ENCODE assay signal across 8 cellular contexts in the genomic region with DNA sequence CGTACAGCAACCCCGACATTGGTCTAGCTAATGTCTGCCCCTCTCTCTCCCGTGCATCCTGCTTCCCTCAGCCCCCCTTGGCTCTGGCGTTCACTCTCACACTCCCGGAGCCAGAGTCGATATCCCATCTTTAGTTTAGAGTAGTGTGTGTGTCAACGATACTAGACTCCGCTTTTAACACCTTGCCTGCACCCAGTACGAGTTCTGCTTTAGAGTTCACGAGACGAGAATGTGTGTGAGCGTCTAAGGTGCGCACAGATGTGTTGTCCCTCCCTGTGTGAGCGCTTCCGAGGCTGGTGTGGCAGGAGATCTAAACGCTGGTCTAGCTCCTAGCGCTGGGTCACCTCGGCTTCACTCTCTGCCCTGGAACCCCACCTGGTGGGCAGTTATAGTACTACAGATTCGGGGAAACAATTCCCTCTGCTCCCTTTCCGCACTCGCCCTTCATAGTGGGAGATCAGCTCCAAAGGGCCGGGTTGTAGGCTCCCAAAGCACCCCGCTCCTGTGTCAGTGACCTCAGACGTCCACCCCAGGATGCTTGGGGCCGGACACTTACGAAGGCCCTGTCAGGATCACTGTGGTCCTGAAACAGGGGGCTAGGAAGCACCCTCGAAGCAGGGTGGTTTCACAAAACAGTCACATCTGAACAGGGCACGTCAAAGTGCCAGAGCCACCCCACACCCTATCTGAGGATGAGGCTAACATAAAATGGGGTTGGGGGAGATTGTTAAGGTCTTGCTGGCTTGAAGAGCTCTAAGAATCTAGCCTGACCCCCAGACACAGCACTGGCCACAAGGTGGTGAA. TPM values are rescaled to one million over a fixed set of nuclear protein-coding genes. Genes with fewer than 3 reads are reported as not detected.
DNase-seq lines count a peak whose midpoint lies in the region; ATAC-seq, FAIRE-seq and TF ChIP-seq lines count a peak whose summit lies in the region.

No MANE protein-coding gene starts in this region.

- H3K4me1 ChIP-seq in HepG2 (ENCODE audit: insufficient read depth, low read length) = peaks cover 30% of the 10 kb centered on the region

- H2AFZ ChIP-seq in HepG2 (ENCODE audit: low read length) = no peak overlapping the region

- no peak for TF ChIP-seq POLR2A in HepG2 (IDR thresholded peaks at IDR 0.05; ENCODE audit: insufficient read depth in 1 of 2, low read depth in 2 of 2, low read length in 2 of 2)

- FAIRE-seq in HepG2 (lab: Jason Lieb, UNC) = peak; percentile 99

- TF ChIP-seq EP300 in HepG2 (IDR thresholded peaks at IDR 0.05; ENCODE audit: low read depth in 2 of 2, low read length in 2 of 2) (no peak), HepG2 (CRISPR knock-in tag; IDR thresholded peaks at IDR 0.05; ENCODE audit: borderline replicate concordance) (no peak)

- peak; percentile 97 for TF ChIP-seq CTCF in HepG2 (CRISPR knock-in tag; IDR thresholded peaks at IDR 0.05)

- peaks cover 7% of the 10 kb centered on the region; the same call in 1 of the 2 replicates for H3K9me3 ChIP-seq in HepG2 (ENCODE audit: low read length)

- WGBS in HepG2 (ENCODE audit: low lambda C conversion rate) = 7% methylated on average over 28 of the region's 28 CpGs

- no peak overlapping the region for H3K27ac ChIP-seq in HepG2 (ENCODE audit: extremely low read length, insufficient read depth, low read length)

- no peaks in the 10 kb centered on the region for H3K36me3 ChIP-seq in HepG2 (replicated peaks in 1 of 2; ENCODE audit: control insufficient read depth in 1 of 2, insufficient read depth in 2 of 2, low read length in 2 of 2)

- TF ChIP-seq RAD21 in HepG2 (CRISPR knock-in tag; IDR thresholded peaks at IDR 0.05) = peak; percentile 89

- H3K27me3 ChIP-seq in HepG2 (ENCODE audit: control insufficient read depth in 1 of 2, insufficient read depth in 2 of 2, low read length in 2 of 2) = peaks cover 38 to 93% of the 10 kb centered on the region in 2 experiments

- BruUV-seq in HepG2 (replicated peaks; lab: Mats Ljungman, UMichigan) = no TSS peak

- H3K4me2 ChIP-seq in HepG2 (ENCODE audit: low read depth, low read length) = peak overlapping the region; percentile 80

- H3K4me3 ChIP-seq in HepG2 (replicated peaks in 1 of 3; ENCODE audit: insufficient read depth in 1 of 3, low read depth in 2 of 3, low read length in 3 of 3) = peak overlapping the region in 2 of 3 experiments; percentile 46 to 70; a peak in 3 of 6 replicates

- CTCF ChIA-PET in HepG2 (lab: Yijun Ruan, JAX; ENCODE audit: low intra/inter-chr PET ratio, low total read pairs) = interaction anchor here (0.7 to 3.4 kb wide), 9 partner anchors 13 to 605 kb away, joined by 3 to 56 read pairs (median 8); no protein-coding TSS in a partner anchor

- peak; percentile 79 for DNase-seq in ACHN
- DNase-seq in NCI-H510A (lab: John Stamatoyannopoulos, UW) = peak; percentile 67
- peak; percentile 41 to 64 for DNase-seq in activated CD4-positive, alpha-beta T cell treated with anti-CD3 and anti-CD28 coated beads for 4 hours
- DNase-seq in dedifferentiated amniotic fluid mesenchymal stem cell (ENCODE audit: extremely low spot score) = peak; percentile 74
- DNase-seq in HepG2 (ENCODE audit: low spot score) = peak; percentile 75
- peak; percentile 73 to 77 for DNase-seq in stimulated activated CD4-positive, alpha-beta T cell treated with anti-CD3 and anti-CD28 coated beads, Interleukin-2, amount 100 ng/mL, for 48 hours

- POLR2A ChIA-PET in HepG2 (lab: Yijun Ruan, JAX) = interaction anchor here (1.0 kb wide), 1 partner anchor 227 kb away, joined by 9 read pairs; no protein-coding TSS in a partner anchor

- no peak overlapping the region for H3K9ac ChIP-seq in HepG2 (ENCODE audit: insufficient read depth, low read depth, low read length)

- H4K20me1 ChIP-seq in HepG2 (ENCODE audit: insufficient read depth, low read length) = peaks cover 14% of the 10 kb centered on the region; the same call in 1 of the 2 replicates

- no peaks in the 10 kb centered on the region for H3K79me2 ChIP-seq in HepG2 (ENCODE audit: insufficient read depth, low read length)

- in situ Hi-C loops in ACHN (cut with HindIII; ENCODE audit: low pct_ligation_motif_present, low pct_unique_long_range_greater_than_20kb, low sequenced_read_pairs) (no loop called here), HepG2 (cut with HindIII; ENCODE audit: extremely low pct_ligation_motif_present, low pct_unique_long_range_greater_than_20kb) (loop anchor here (5.0 kb wide), 4 partner anchors 223 to 603 kb away; no protein-coding TSS in a partner anchor)

- ATAC-seq in GM18519 (IDR thresholded peaks at IDR 0.05; ENCODE audit: low FRiP score, unreplicated experiment) = peak; percentile 54
- ATAC-seq in HG03378 (IDR thresholded peaks at IDR 0.05; ENCODE audit: unreplicated experiment) = peak; percentile 78
- ATAC-seq in HepG2 = peak; percentile 85

- intact Hi-C loops in HepG2 (cut with micrococcal nuclease; ENCODE audit: unreplicated experiment) = loop anchor here (1.0 to 5.0 kb wide), 8 partner anchors 46 to 605 kb away; no protein-coding TSS in a partner anchor

TF ChIP-seq in HepG2, 621 proteins besides CTCF, POLR2A, EP300 and RAD21 (continues in another document):
- TF ChIP-seq ZFY (CRISPR knock-in tag; IDR thresholded peaks at IDR 0.05) = 0 out of 2 replicates have a peak, but pooled peaks have one; percentile 4
- TF ChIP-seq, protein P1, sequence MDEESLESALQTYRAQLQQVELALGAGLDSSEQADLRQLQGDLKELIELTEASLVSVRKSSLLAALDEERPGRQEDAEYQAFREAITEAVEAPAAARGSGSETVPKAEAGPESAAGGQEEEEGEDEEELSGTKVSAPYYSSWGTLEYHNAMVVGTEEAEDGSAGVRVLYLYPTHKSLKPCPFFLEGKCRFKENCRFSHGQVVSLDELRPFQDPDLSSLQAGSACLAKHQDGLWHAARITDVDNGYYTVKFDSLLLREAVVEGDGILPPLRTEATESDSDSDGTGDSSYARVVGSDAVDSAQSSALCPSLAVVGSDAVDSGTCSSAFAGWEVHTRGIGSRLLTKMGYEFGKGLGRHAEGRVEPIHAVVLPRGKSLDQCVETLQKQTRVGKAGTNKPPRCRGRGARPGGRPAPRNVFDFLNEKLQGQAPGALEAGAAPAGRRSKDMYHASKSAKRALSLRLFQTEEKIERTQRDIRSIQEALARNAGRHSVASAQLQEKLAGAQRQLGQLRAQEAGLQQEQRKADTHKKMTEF (CRISPR knock-in tag; IDR thresholded peaks at IDR 0.05) = 0 out of 2 replicates have a peak, but pooled peaks have one; percentile 19
- no peak for TF ChIP-seq ZMYM3 (CRISPR knock-in tag; IDR thresholded peaks at IDR 0.05)
- TF ChIP-seq SRY (CRISPR knock-in tag; IDR thresholded peaks at IDR 0.05) = no peak
- TF ChIP-seq, protein P2, sequence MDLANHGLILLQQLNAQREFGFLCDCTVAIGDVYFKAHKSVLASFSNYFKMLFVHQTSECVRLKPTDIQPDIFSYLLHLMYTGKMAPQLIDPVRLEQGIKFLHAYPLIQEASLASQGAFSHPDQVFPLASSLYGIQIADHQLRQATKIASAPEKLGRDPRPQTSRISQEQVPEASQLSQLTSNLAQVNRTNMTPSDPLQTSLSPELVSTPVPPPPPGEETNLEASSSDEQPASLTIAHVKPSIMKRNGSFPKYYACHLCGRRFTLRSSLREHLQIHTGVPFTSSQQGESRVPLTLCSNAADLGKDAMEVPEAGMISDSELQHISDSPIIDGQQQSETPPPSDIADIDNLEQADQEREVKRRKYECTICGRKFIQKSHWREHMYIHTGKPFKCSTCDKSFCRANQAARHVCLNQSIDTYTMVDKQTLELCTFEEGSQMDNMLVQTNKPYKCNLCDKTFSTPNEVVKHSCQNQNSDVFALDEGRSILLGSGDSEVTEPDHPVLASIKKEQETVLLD (CRISPR knock-in tag; IDR thresholded peaks at IDR 0.05; ENCODE audit: low read depth) = no peak
- peak; percentile 64; the same call in 1 of the 2 replicates for TF ChIP-seq ZNF205 (CRISPR knock-in tag; IDR thresholded peaks at IDR 0.05)
- TF ChIP-seq ZNF563 (CRISPR knock-in tag; IDR thresholded peaks at IDR 0.05) = no peak
- TF ChIP-seq ESRRA (CRISPR knock-in tag; IDR thresholded peaks at IDR 0.05; ENCODE audit: low read depth) = 0 out of 2 replicates have a peak, but pooled peaks have one; percentile 20
- TF ChIP-seq ZNF577 (CRISPR knock-in tag; IDR thresholded peaks at IDR 0.05; ENCODE audit: borderline replicate concordance, low read depth) = no peak
- TF ChIP-seq NR2F6 (IDR thresholded peaks at IDR 0.05) = no peak
- TF ChIP-seq NR2F6 (CRISPR knock-in tag; IDR thresholded peaks at IDR 0.05) = peak; percentile 38; the same call in 1 of the 2 replicates
- TF ChIP-seq RNF2 (conservative IDR thresholded peaks at IDR 0.05; ENCODE audit: low read depth) = peak; percentile 49; the same call in 1 of the 2 replicates
- no peak for TF ChIP-seq CHD4 (IDR thresholded peaks at IDR 0.05; ENCODE audit: borderline replicate concordance, low read length)
- TF ChIP-seq MIXL1 (CRISPR knock-in tag; IDR thresholded peaks at IDR 0.05) = 0 out of 2 replicates have a peak, but pooled peaks have one; percentile 14
- peak; percentile 97 for TF ChIP-seq STAG1 (CRISPR knock-in tag; IDR thresholded peaks at IDR 0.05)

RNA-seq across cellular contexts. Expression of a gene that starts 2.7 kb away (rescaled TPM):
- 0.06 and 0.07 TPM in 2 replicates for total RNA-seq in HepG2 (2016; rRNA removed; fragmentation: Illumina TruSeq; extraction: Trizol)
- not detected in 2 replicates for total RNA-seq in HepG2 (2016; cell fraction: cytosol; rRNA removed; fragmentation: Illumina TruSeq; extraction: Trizol; ENCODE audit: low read depth)
- total RNA-seq in HepG2 (2016; cell fraction: insoluble cytoplasmic fraction; rRNA removed; fragmentation: Illumina TruSeq; extraction: Trizol) = 0.32 TPM in 1 of 2 replicates, not detected in the other
- total RNA-seq in HepG2 (2016; cell fraction: membrane; rRNA removed; fragmentation: Illumina TruSeq; extraction: Trizol) = 0.09 TPM in 1 of 2 replicates, not detected in the other
- total RNA-seq in HepG2 (2016; cell fraction: nucleus; rRNA removed; fragmentation: Illumina TruSeq; extraction: Trizol) = 0.12 and 0.13 TPM in 2 replicates
- 0.04 and 0.05 TPM in 2 replicates for polyA plus RNA-seq in HepG2 (2011; rRNA removed)
- polyA plus RNA-seq in HepG2 (2011; cell fraction: cytosol; rRNA removed) = 0.03 and 0.09 TPM in 2 replicates
- 0.50 and 0.79 TPM in 2 replicates for polyA plus RNA-seq in HepG2 (2011; cell fraction: nucleus; rRNA removed)
- polyA plus RNA-seq in HepG2 (2012) = not detected in 2 replicates
- polyA plus RNA-seq in HepG2 (2016; cell fraction: cytosol; fragmentation: Illumina TruSeq; extraction: Trizol; ENCODE audit: low read depth) = not detected in 2 replicates
- 0.05 and 0.11 TPM in 2 replicates for polyA plus RNA-seq in HepG2 (2016; cell fraction: insoluble cytoplasmic fraction; fragmentation: Illumina TruSeq; extraction: Trizol; ENCODE audit: low read depth)
- 0.07 TPM in 1 of 2 replicates, not detected in the other for polyA plus RNA-seq in HepG2 (2016; cell fraction: membrane; fragmentation: Illumina TruSeq; extraction: Trizol; ENCODE audit: low read depth)
- 0.26 and 0.88 TPM in 2 replicates for polyA plus RNA-seq in HepG2 (2016; cell fraction: nucleus; fragmentation: Illumina TruSeq; extraction: Trizol; ENCODE audit: insufficient read depth, low read depth)
- polyA minus RNA-seq in HepG2 (2011; rRNA and poly(A)+ RNA removed; ENCODE audit: low replicate concordance) = 0.34 and 5.5 TPM in 2 replicates
- 0.18 TPM in 1 of 2 replicates, not detected in the other for polyA minus RNA-seq in HepG2 (2011; cell fraction: cytosol; rRNA and poly(A)+ RNA removed)
- polyA minus RNA-seq in HepG2 (2011; cell fraction: nucleus; rRNA and poly(A)+ RNA removed) = 0.25 and 0.26 TPM in 2 replicates
